In the genomic region with DNA sequence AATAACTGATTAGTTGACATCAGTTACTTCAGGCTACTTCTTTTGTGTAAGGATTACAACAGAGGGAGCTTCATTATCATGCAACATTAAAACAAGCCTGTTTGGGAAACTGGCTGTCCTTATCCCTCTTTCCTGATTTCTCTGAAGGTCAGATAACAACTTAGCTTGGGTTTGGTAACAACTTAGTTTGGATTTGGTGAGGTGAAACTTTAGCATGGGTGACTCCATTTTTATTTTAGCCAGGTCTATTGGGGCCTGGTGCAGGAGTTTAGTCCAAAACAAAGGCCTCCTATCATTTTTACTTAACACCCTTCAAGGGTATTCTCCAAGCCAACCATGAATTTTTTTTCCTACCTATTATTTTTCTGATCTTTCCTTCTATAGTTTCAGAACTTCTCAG, we compare ENCODE assay signal across 14 cellular contexts. TPM values are rescaled to one million over a fixed set of nuclear protein-coding genes. Genes with fewer than 3 reads are reported as not detected.
DNase-seq lines count a peak whose midpoint lies in the region; ATAC-seq, FAIRE-seq and TF ChIP-seq lines count a peak whose summit lies in the region.
"Had no signal": no experiment of that assay in that cellular context is flagged by ENCODE, and none has a peak within 500 bp of the region (broad histone marks: within the 10 kb centered on the region; RNA-seq: fewer than 3 reads in every experiment).

No MANE protein-coding gene starts in this region.

- H3F3A ChIP-seq in PC-9 (ENCODE audit: insufficient read depth, low read depth): no peaks in the 10 kb centered on the region

- FAIRE-seq in endothelial cell of umbilical vein (lab: Jason Lieb, UNC): no peak

- H3K27ac Mint-ChIP-seq in activated CD8-positive, alpha-beta memory T cell treated with anti-CD3 and anti-CD28 coated beads, Interleukin-2, amount 10 ng/mL, durations not matched to agents 7 days and 5 days: no peak overlapping the region

- no peaks in the 10 kb centered on the region for H3K27me3 Mint-ChIP-seq in activated CD8-positive, alpha-beta memory T cell treated with anti-CD3 and anti-CD28 coated beads, Interleukin-2, amount 10 ng/mL, durations not matched to agents 7 days and 5 days

- H3K4me1 Mint-ChIP-seq in activated CD8-positive, alpha-beta memory T cell treated with anti-CD3 and anti-CD28 coated beads, Interleukin-2, amount 10 ng/mL, durations not matched to agents 7 days and 5 days: peaks cover 35% of the 10 kb centered on the region

- peak overlapping the region; percentile 92 for H3K4me3 Mint-ChIP-seq in activated CD8-positive, alpha-beta memory T cell treated with anti-CD3 and anti-CD28 coated beads, Interleukin-2, amount 10 ng/mL, durations not matched to agents 7 days and 5 days

- H3K4me2 ChIP-seq in PC-9: peak overlapping the region; percentile 81
- H3K4me2 ChIP-seq in endothelial cell of umbilical vein (ENCODE audit: insufficient read depth, low read length): no peak overlapping the region
- peak overlapping the region; percentile 84 for H3K4me2 ChIP-seq in skeletal muscle satellite cell (ENCODE audit: low read length)

- no peak for TF ChIP-seq EP300 in tibial nerve (IDR thresholded peaks at IDR 0.05)

- H4K20me1 ChIP-seq in PC-9 (ENCODE audit: insufficient read depth) (no peaks in the 10 kb centered on the region), endothelial cell of umbilical vein (replicated peaks; ENCODE audit: control insufficient read depth, extremely low read depth, insufficient read depth, low read length) (peaks cover 5% of the 10 kb centered on the region)

- no peak for ATAC-seq in activated CD8-positive, alpha-beta memory T cell treated with anti-CD3 and anti-CD28 coated beads, Interleukin-2, amount 10 ng/mL, durations not matched to agents 7 days and 5 days

- CTCF ChIA-PET in activated CD8-positive, alpha-beta memory T cell treated with anti-CD3 and anti-CD28 coated beads, Interleukin-2, amount 10 ng/mL, durations not matched to agents 7 days and 5 days (lab: Charles Lee): interaction anchor here (1.7 to 2.9 kb wide), 2 partner anchors 30 to 32 kb away, joined by 3 to 8 read pairs; partner anchors contain the start of gene RBM25
- CTCF ChIA-PET in PC-9 (lab: Charles Lee): no interaction called here
- CTCF ChIA-PET in endothelial cell of umbilical vein (lab: Charles Lee): interaction anchor here (0.8 to 1.5 kb wide), 2 partner anchors 14 to 514 kb away, joined by 3 to 4 read pairs; no protein-coding TSS in a partner anchor

- H2AFZ ChIP-seq in PC-9 (peak overlapping the region; percentile 82), endothelial cell of umbilical vein (ENCODE audit: low read depth, low read length) (peak overlapping the region; percentile 76)

- no peak for TF ChIP-seq POLR2A in endothelial cell of umbilical vein (IDR thresholded peaks at IDR 0.05; ENCODE audit: low read depth, low read length)
- TF ChIP-seq POLR2A in tibial nerve (IDR thresholded peaks at IDR 0.05): no peak

- dilution Hi-C loops in endothelial cell of umbilical vein (cut with MboI; ENCODE audit: extremely low pct_ligation_motif_present, low sequenced_read_pairs): no loop called here

- DNase-seq in activated CD8-positive, alpha-beta memory T cell treated with anti-CD3 and anti-CD28 coated beads, Interleukin-2, amount 10 ng/mL, durations not matched to agents 7 days and 5 days: no peak
- DNase-seq in activated CD8-positive, alpha-beta memory T cell treated with anti-CD3 and anti-CD28 coated beads, Interleukin-2, amount 50 U/mL, for 48 hours: no peak
- DNase-seq in PC-9: no peak
- no peak for DNase-seq in endothelial cell of umbilical vein (ENCODE audit: low read depth, low spot score)
- DNase-seq in islet precursor cell: no peak
- DNase-seq in NCI-H2196 (lab: John Stamatoyannopoulos, UW; ENCODE audit: unreplicated experiment): no peak
- no peak for DNase-seq in tibial nerve (ENCODE audit: low spot score in 2 of 2)
- DNase-seq: erythroblast; NCI-H146; NCI-H526; SHP77 treated with DMSO at 0.1 percent for 48 hours; stimulated activated CD8-positive, alpha-beta memory T cell treated with anti-CD3 and anti-CD28 coated beads, Interleukin-4, amount 100 ng/mL, for 48 hours had no signal

- BruUV-seq in PC-9 (replicated peaks; lab: Mats Ljungman, UMichigan) (no TSS peak), endothelial cell of umbilical vein (replicated peaks; lab: Mats Ljungman, UMichigan) (no TSS peak)

- H3K36me3 ChIP-seq in PC-9 (ENCODE audit: low read depth) (peaks cover 6% of the 10 kb centered on the region; the same call in 1 of the 2 replicates), endothelial cell of umbilical vein (ENCODE audit: control insufficient read depth in 2 of 2, extremely low read depth in 1 of 2, insufficient read depth in 2 of 2, low read length in 2 of 2) (peaks cover 4 to 12% of the 10 kb centered on the region in 2 experiments), skeletal muscle satellite cell (ENCODE audit: insufficient read depth, low read length) (peaks cover 12% of the 10 kb centered on the region), tibial nerve (peaks cover 0 to 14% (median 4%) of the 10 kb centered on the region in 3 donors)
- H3K36me3 ChIP-seq: prostate gland had no signal

- POLR2A ChIA-PET in PC-9 (lab: Charles Lee; ENCODE audit: unreplicated experiment): interaction anchor here (0.6 to 0.7 kb wide), 2 partner anchors 160 to 283 kb away, joined by 3 to 6 read pairs; no protein-coding TSS in a partner anchor
- POLR2A ChIA-PET in endothelial cell of umbilical vein (lab: Charles Lee): interaction anchor here (2.3 kb wide), 1 partner anchor 30 kb away, joined by 22 read pairs; the partner anchor contains the start of gene RBM25

- H3K4me3 ChIP-seq in PC-9 (peak overlapping the region; percentile 77; the same call in 1 of the 2 replicates), endothelial cell of umbilical vein (replicated peaks in 1 of 3; ENCODE audit: insufficient read depth in 1 of 3, low read depth in 1 of 3, low read length in 3 of 3) (no peak overlapping the region), skeletal muscle satellite cell (ENCODE audit: low read length) (no peak overlapping the region), tibial nerve (no peak overlapping the region)

- peaks cover 14% of the 10 kb centered on the region for H3K36me3 Mint-ChIP-seq in activated CD8-positive, alpha-beta memory T cell treated with anti-CD3 and anti-CD28 coated beads, Interleukin-2, amount 10 ng/mL, durations not matched to agents 7 days and 5 days

- intact Hi-C loops in PC-9 (cut with micrococcal nuclease; ENCODE audit: unreplicated experiment) (loop anchor here (1.0 to 2.0 kb wide), 3 partner anchors 31 to 102 kb away; partner anchors contain the start of genes DCAF4 and RBM25), endothelial cell of umbilical vein (cut with micrococcal nuclease) (loop anchor here (1.0 kb wide), 1 partner anchor 30 kb away; the partner anchor contains the start of gene RBM25)

- H3K9me3 ChIP-seq in PC-9 (ENCODE audit: insufficient read depth, low read depth) (no peaks in the 10 kb centered on the region), endothelial cell of umbilical vein (replicated peaks; ENCODE audit: control insufficient read depth, insufficient read depth, low read length) (no peaks in the 10 kb centered on the region), skeletal muscle satellite cell (replicated peaks; ENCODE audit: low read length) (no peaks in the 10 kb centered on the region), tibial nerve (no peaks in the 10 kb centered on the region)
- H3K9me3 ChIP-seq: prostate gland had no signal

- no peaks in the 10 kb centered on the region for H3K27me3 ChIP-seq in PC-9 (ENCODE audit: insufficient read depth, low read depth)
- H3K27me3 ChIP-seq in endothelial cell of umbilical vein (ENCODE audit: control insufficient read depth in 2 of 2, insufficient read depth in 2 of 2, low read length in 2 of 2): no peaks in the 10 kb centered on the region
- H3K27me3 ChIP-seq in skeletal muscle satellite cell (ENCODE audit: control insufficient read depth, insufficient read depth, low read length): no peaks in the 10 kb centered on the region
- H3K27me3 ChIP-seq in tibial nerve: no peaks in the 10 kb centered on the region

- H3K9me1 ChIP-seq in endothelial cell of umbilical vein (replicated peaks; ENCODE audit: control insufficient read depth, extremely low read depth, insufficient read depth, low read length): no peaks in the 10 kb centered on the region

- H3K27ac ChIP-seq in PC-9 (no peak overlapping the region), endothelial cell of umbilical vein (ENCODE audit: insufficient read depth, low read depth, low read length) (no peak overlapping the region), tibial nerve (no peak overlapping the region)
- H3K27ac ChIP-seq: prostate gland had no signal

- H3K79me2 ChIP-seq in PC-9 (ENCODE audit: low read depth): no peaks in the 10 kb centered on the region; the same call in 1 of the 2 replicates
- H3K79me2 ChIP-seq in endothelial cell of umbilical vein (ENCODE audit: control insufficient read depth, insufficient read depth, low read length): peaks cover 20% of the 10 kb centered on the region

- no peak for TF ChIP-seq CTCF in PC-9 (conservative IDR thresholded peaks at IDR 0.05)
- TF ChIP-seq CTCF in endothelial cell of umbilical vein (IDR thresholded peaks at IDR 0.05; ENCODE audit: extremely low read depth in 1 of 2, insufficient read depth in 1 of 2, low read depth in 1 of 2, low read length in 2 of 2): no peak
- TF ChIP-seq CTCF in tibial nerve (IDR thresholded peaks at IDR 0.05): no peak

- H3K4me1 ChIP-seq in PC-9 (replicated peaks; ENCODE audit: insufficient read depth) (peaks cover 9% of the 10 kb centered on the region), endothelial cell of umbilical vein (ENCODE audit: control insufficient read depth, extremely low read depth, insufficient read depth, low read length) (peaks cover 6% of the 10 kb centered on the region), skeletal muscle satellite cell (ENCODE audit: control insufficient read depth, insufficient read depth, low read length) (peaks cover 11% of the 10 kb centered on the region), tibial nerve (peaks cover 0 to 34% (median 8%) of the 10 kb centered on the region in 4 donors)
- H3K4me1 ChIP-seq: prostate gland had no signal

- H3K9me2 ChIP-seq in PC-9 (ENCODE audit: insufficient read depth): no peaks in the 10 kb centered on the region

- H3K9ac ChIP-seq in endothelial cell of umbilical vein (replicated peaks; ENCODE audit: extremely low read depth, insufficient read depth, low read length) (no peak overlapping the region), skeletal muscle satellite cell (ENCODE audit: low read depth, low read length) (no peak overlapping the region)

- no peaks in the 10 kb centered on the region for H3K9me3 Mint-ChIP-seq in activated CD8-positive, alpha-beta memory T cell treated with anti-CD3 and anti-CD28 coated beads, Interleukin-2, amount 10 ng/mL, durations not matched to agents 7 days and 5 days (ENCODE audit: low read depth)

RNA-seq across cellular contexts. Expression of gene ZFYVE1, which starts 1.1 kb away (rescaled TPM):
- 10 to 100 TPM; 13.9 to 14.7 TPM for total RNA-seq in activated CD8-positive, alpha-beta memory T cell treated with anti-CD3 and anti-CD28 coated beads, Interleukin-2, amount 10 ng/mL, durations not matched to agents 7 days and 5 days
- total RNA-seq in PC-9 (2021) (8.8 and 9.0 TPM in 2 replicates), endothelial cell of umbilical vein (29.2 and 30.7 TPM in 2 replicates), tibial nerve (10 to 100 TPM; 16.5 to 30.3 (median 23.0) TPM)
- 26.9 and 27.3 TPM in 2 replicates for polyA plus RNA-seq in endothelial cell of umbilical vein
- 24.5 and 26.7 TPM in 2 replicates for polyA plus RNA-seq in endothelial cell of umbilical vein (2011; cell fraction: cytosol; rRNA removed)
- polyA plus RNA-seq in endothelial cell of umbilical vein (2011; cell fraction: nucleus; rRNA removed): 54.5 and 56.0 TPM in 2 replicates
- polyA plus RNA-seq in endothelial cell of umbilical vein (2012): 19.6 and 19.8 TPM in 2 replicates
- polyA minus RNA-seq in endothelial cell of umbilical vein: 56.1 and 87.6 TPM in 2 replicates
- polyA minus RNA-seq in endothelial cell of umbilical vein (2011; cell fraction: cytosol; rRNA and poly(A)+ RNA removed): 1.8 TPM
- 33.5 and 33.9 TPM in 2 replicates for polyA minus RNA-seq in endothelial cell of umbilical vein (2011; cell fraction: nucleus; rRNA and poly(A)+ RNA removed)
- 9.6 and 12.2 TPM in 2 replicates for total RNA-seq in skeletal muscle satellite cell (2012; rRNA removed)

RNA-seq across cellular contexts. Expression of gene RBM25, which starts 30.4 kb away (rescaled TPM):
- 100 to 1,000 TPM; 107 to 117 TPM for total RNA-seq in activated CD8-positive, alpha-beta memory T cell treated with anti-CD3 and anti-CD28 coated beads, Interleukin-2, amount 10 ng/mL, durations not matched to agents 7 days and 5 days
- total RNA-seq in PC-9 (2021): 59.2 and 68.9 TPM in 2 replicates
- total RNA-seq in endothelial cell of umbilical vein: 86.1 and 87.0 TPM in 2 replicates
- 12.5 and 20.6 TPM in 2 replicates for polyA plus RNA-seq in endothelial cell of umbilical vein
- 15.6 and 15.9 TPM in 2 replicates for polyA plus RNA-seq in endothelial cell of umbilical vein (2011; cell fraction: cytosol; rRNA removed)
- 131 and 155 TPM in 2 replicates for polyA plus RNA-seq in endothelial cell of umbilical vein (2011; cell fraction: nucleus; rRNA removed)
- 54.1 and 67.7 TPM in 2 replicates for polyA plus RNA-seq in endothelial cell of umbilical vein (2012)
- 39.5 and 40.9 TPM in 2 replicates for polyA minus RNA-seq in endothelial cell of umbilical vein
- 18.6 TPM for polyA minus RNA-seq in endothelial cell of umbilical vein (2011; cell fraction: cytosol; rRNA and poly(A)+ RNA removed)
- polyA minus RNA-seq in endothelial cell of umbilical vein (2011; cell fraction: nucleus; rRNA and poly(A)+ RNA removed): 95.7 and 107 TPM in 2 replicates
- total RNA-seq in skeletal muscle satellite cell (2012; rRNA removed): 28.9 and 33.0 TPM in 2 replicates
- 100 to 1,000 TPM in 2 of 4 donors, 10 to 100 TPM in 2; 87.4 to 120 (median 101) TPM for total RNA-seq in tibial nerve
